In the genomic region with DNA sequence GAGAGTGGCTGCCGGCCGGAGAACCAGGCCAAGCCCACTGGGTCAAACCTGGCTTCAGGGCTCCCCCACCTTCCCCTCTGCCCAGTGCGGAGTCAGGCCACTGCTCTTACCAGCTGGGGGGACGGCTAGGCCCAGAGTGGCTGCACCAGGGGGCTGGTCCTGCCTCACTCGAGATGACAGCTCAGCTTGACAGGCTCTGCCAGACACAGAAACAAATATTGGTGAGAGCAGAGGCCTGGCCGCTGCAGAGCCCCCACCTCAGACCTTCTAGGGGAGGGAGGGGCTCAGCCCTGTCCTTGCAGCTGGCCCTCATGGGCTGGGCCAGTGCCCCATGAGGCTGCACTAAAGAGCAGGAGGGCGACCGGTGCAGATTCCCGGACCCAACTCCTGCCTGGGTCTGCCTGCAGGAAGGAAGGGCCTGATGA, we compare ENCODE assay signal across 22 cellular contexts. TPM values are rescaled to one million over a fixed set of nuclear protein-coding genes. Genes with fewer than 3 reads are reported as not detected.
"Had no signal": no experiment of that assay in that cellular context is flagged by ENCODE, and none has a peak within 500 bp of the region (broad histone marks: within the 10 kb centered on the region; RNA-seq: fewer than 3 reads in every experiment).

No MANE protein-coding gene starts in this region.

- H3K9me3 ChIP-seq: ovary, prostate gland, thyroid gland had no signal

- H3K27ac Mint-ChIP-seq: activated B cell treated with CpG ODN at 0.5 μM for 24 hours; activated CD4-positive, alpha-beta memory T cell treated with anti-CD3 and anti-CD28 coated beads for 36 hours; activated naive CD8-positive, alpha-beta T cell treated with anti-CD3 and anti-CD28 coated beads, Interleukin-2, amount 50 U/mL, for 24 hours; activated T-helper 1 cell treated with anti-CD3 and anti-CD28 coated beads, Interleukin-12 subunit alpha, Interleukin-12 subunit beta, Interleukin-2, Interleukin-4 antibody, amounts not matched to agents 30 ng/mL and 10 ng/mL and 1 ng/mL, durations not matched to agents 14 hours and 24 hours and 36 hours; immature natural killer cell; mesothelial cell of epicardium; stimulated activated naive CD8-positive, alpha-beta T cell treated with anti-CD3 and anti-CD28 coated beads, Interleukin-15, Interleukin-2, amounts not matched to agents 100 ng/mL and 50 ng/mL, for 24 hours had no signal

- H3K27me3 ChIP-seq: ovary, thyroid gland had no signal

- H3K27ac ChIP-seq: ovary, thyroid gland had no signal

- H3K9me3 Mint-ChIP-seq: activated B cell treated with CpG ODN at 0.5 μM for 24 hours; activated CD4-positive, alpha-beta memory T cell treated with anti-CD3 and anti-CD28 coated beads for 36 hours; activated naive CD8-positive, alpha-beta T cell treated with anti-CD3 and anti-CD28 coated beads, Interleukin-2, amount 50 U/mL, for 24 hours; activated T-helper 1 cell treated with anti-CD3 and anti-CD28 coated beads, Interleukin-12 subunit alpha, Interleukin-12 subunit beta, Interleukin-2, Interleukin-4 antibody, amounts not matched to agents 30 ng/mL and 10 ng/mL and 1 ng/mL, durations not matched to agents 14 hours and 24 hours and 36 hours; immature natural killer cell; mesothelial cell of epicardium; naive thymus-derived CD8-positive, alpha-beta T cell; stimulated activated naive CD8-positive, alpha-beta T cell treated with anti-CD3 and anti-CD28 coated beads, Interleukin-15, Interleukin-2, amounts not matched to agents 100 ng/mL and 50 ng/mL, for 24 hours had no signal

- H3K36me3 ChIP-seq: ovary had no signal

- DNase-seq: activated B cell treated with CpG ODN at 0.5 μM for 24 hours; activated CD4-positive, alpha-beta memory T cell treated with anti-CD3 and anti-CD28 coated beads for 36 hours; activated CD4-positive, alpha-beta T cell treated with anti-CD3 and anti-CD28 coated beads for 4 hours; activated gamma-delta T cell; activated naive CD4-positive, alpha-beta T cell treated with anti-CD3 and anti-CD28 coated beads, Interleukin-2, amount 50 U/mL, for 16 hours; activated naive CD8-positive, alpha-beta T cell treated with anti-CD3 and anti-CD28 coated beads, Interleukin-2, amount 50 U/mL, for 24 hours; immature natural killer cell; left ventricle myocardium superior; mammary epithelial cell; stimulated activated CD4-positive, alpha-beta T cell treated with anti-CD3 and anti-CD28 coated beads, Interleukin-12 subunit alpha, Interleukin-12 subunit beta, amount 100 ng/mL, for 4 hours; stimulated activated CD4-positive, alpha-beta T cell treated with anti-CD3 and anti-CD28 coated beads, Interleukin-4, amount 100 ng/mL, for 4 hours; substantia nigra; T-helper 9 cell; thyroid gland had no signal

- H3K4me3 ChIP-seq: ovary, prostate gland, thyroid gland had no signal

- H3K27me3 Mint-ChIP-seq: activated B cell treated with CpG ODN at 0.5 μM for 24 hours; activated CD4-positive, alpha-beta memory T cell treated with anti-CD3 and anti-CD28 coated beads for 36 hours; activated naive CD8-positive, alpha-beta T cell treated with anti-CD3 and anti-CD28 coated beads, Interleukin-2, amount 50 U/mL, for 24 hours; naive thymus-derived CD8-positive, alpha-beta T cell; stimulated activated naive CD8-positive, alpha-beta T cell treated with anti-CD3 and anti-CD28 coated beads, Interleukin-15, Interleukin-2, amounts not matched to agents 100 ng/mL and 50 ng/mL, for 24 hours had no signal

- H3K4me3 Mint-ChIP-seq: activated B cell treated with CpG ODN at 0.5 μM for 24 hours; activated CD4-positive, alpha-beta memory T cell treated with anti-CD3 and anti-CD28 coated beads for 36 hours; activated naive CD8-positive, alpha-beta T cell treated with anti-CD3 and anti-CD28 coated beads, Interleukin-2, amount 50 U/mL, for 24 hours; activated T-helper 1 cell treated with anti-CD3 and anti-CD28 coated beads, Interleukin-12 subunit alpha, Interleukin-12 subunit beta, Interleukin-2, Interleukin-4 antibody, amounts not matched to agents 30 ng/mL and 10 ng/mL and 1 ng/mL, durations not matched to agents 14 hours and 24 hours and 36 hours; immature natural killer cell; mesothelial cell of epicardium; naive thymus-derived CD8-positive, alpha-beta T cell; stimulated activated naive CD8-positive, alpha-beta T cell treated with anti-CD3 and anti-CD28 coated beads, Interleukin-15, Interleukin-2, amounts not matched to agents 100 ng/mL and 50 ng/mL, for 24 hours had no signal

- ATAC-seq: activated naive CD8-positive, alpha-beta T cell treated with anti-CD3 and anti-CD28 coated beads, Interleukin-2, amount 50 U/mL, for 24 hours; left ventricle myocardium superior; naive thymus-derived CD8-positive, alpha-beta T cell had no signal

RNA-seq across cellular contexts. Expression of a gene that starts 36.5 kb away (rescaled TPM):
- total RNA-seq: activated T-helper 1 cell treated with anti-CD3 and anti-CD28 coated beads, Interleukin-12 subunit alpha, Interleukin-12 subunit beta, Interleukin-2, Interleukin-4 antibody, amounts not matched to agents 30 ng/mL and 10 ng/mL and 1 ng/mL, durations not matched to agents 14 hours and 24 hours and 36 hours; epithelial cell of proximal tubule; T-helper 1 cell treated with Interleukin-12 subunit alpha and Interleukin-12 subunit beta and Interleukin-4 antibody, amounts not matched to agents 30 ng/mL and 1 ng/mL, for 36 hours had no signal
